17 cellular contexts compared by ENCODE assay signal in genomic region chr9:38435526-38435925, GRCh38. TPM values are rescaled to one million over a fixed set of nuclear protein-coding genes. Genes with fewer than 3 reads are reported as not detected.
"Had no signal": no experiment of that assay in that cellular context is flagged by ENCODE, and none has a peak within 500 bp of the region (broad histone marks: within the 10 kb centered on the region; RNA-seq: fewer than 3 reads in every experiment).

No MANE protein-coding gene starts in this region.

- H3K27ac ChIP-seq: tibial nerve, uterus had no signal

- DNase-seq: activated CD4-positive, alpha-beta T cell treated with anti-CD3 and anti-CD28 coated beads, Interleukin-2, amount 10 ng/mL, durations not matched to agents 7 days and 5 days; activated CD8-positive, alpha-beta memory T cell treated with anti-CD3 and anti-CD28 coated beads, Interleukin-2, amount 50 U/mL, for 4 hours; activated naive CD4-positive, alpha-beta T cell treated with anti-CD3 and anti-CD28 coated beads for 36 hours; activated T-cell treated with anti-CD3 and anti-CD28 coated beads, Interleukin-2, amount 50 U/mL, for 4 hours; anterior cingulate cortex; effector CD4-positive, alpha-beta T cell; stimulated activated CD4-positive, alpha-beta T cell treated with anti-CD3 and anti-CD28 coated beads, Interleukin-2, amount 100 ng/mL, for 24 hours; stimulated activated naive CD4-positive, alpha-beta T cell treated with Interleukin-2 at 50 U/mL for 16 hours; T-helper 1 cell; T-helper 9 cell; uterus had no signal

- H3K27me3 ChIP-seq: tibial nerve, uterus had no signal

- H3K4me3 ChIP-seq: lung, tibial nerve, uterus had no signal

- H3K4me1 ChIP-seq: tibial nerve, uterus had no signal

- ATAC-seq: activated CD4-positive, CD25-positive, alpha-beta regulatory T cell treated with anti-CD3 and anti-CD28 coated beads, Interleukin-2, amount 50 U/mL, for 24 hours; activated T-cell treated with anti-CD3 and anti-CD28 coated beads, Interleukin-2, amount 50 U/mL, for 4 hours; esophagus mucosa; natural killer cell treated with Interleukin-12 subunit alpha and Interleukin-12 subunit beta and Interleukin-15 and Interleukin-18, amount 100 ng/mL, for 72 hours had no signal

- H3K9me3 ChIP-seq: tibial nerve, uterus had no signal

- H3K36me3 ChIP-seq: tibial nerve, uterus had no signal

RNA-seq across cellular contexts. Expression of gene IGFBPL1, which starts 11.3 kb away (rescaled TPM):
- total RNA-seq: activated CD4-positive, alpha-beta T cell treated with anti-CD3 and anti-CD28 coated beads, Interleukin-2, amount 10 ng/mL, durations not matched to agents 7 days and 5 days; esophagus mucosa; natural killer cell treated with Interleukin-12 subunit alpha and Interleukin-12 subunit beta and Interleukin-15 and Interleukin-18, amount 100 ng/mL, for 72 hours; subcutaneous adipose tissue had no signal
